In genomic region chr9:4530375-4530774, GRCh38 we compare ENCODE assay signal across 11 cellular contexts.
A peak's percentile ranks its signal among the peaks of the same experiment; 100 is the strongest.
DNase-seq lines count a peak whose midpoint lies in the region; ATAC-seq lines count a peak whose summit lies in the region.
"Had no signal": no experiment of that assay in that cellular context is flagged by ENCODE, and none has a peak within 500 bp of the region (broad histone marks: within the 10 kb centered on the region; RNA-seq: fewer than 3 reads in every experiment).

No MANE protein-coding gene starts in this region.

- peak; percentile 81 for ATAC-seq in GM18858 (IDR thresholded peaks at IDR 0.05; ENCODE audit: unreplicated experiment)
- ATAC-seq in HG03378 (IDR thresholded peaks at IDR 0.05; ENCODE audit: unreplicated experiment), result peak; percentile 95
- no peak for ATAC-seq in HG03097 (IDR thresholded peaks at IDR 0.05; ENCODE audit: low FRiP score, unreplicated experiment)
- no peak for ATAC-seq in GM21576 (IDR thresholded peaks at IDR 0.05; ENCODE audit: unreplicated experiment)
- ATAC-seq in HG03025 (IDR thresholded peaks at IDR 0.05; ENCODE audit: low FRiP score, unreplicated experiment), result no peak

- DNase-seq in AG20443 (ENCODE audit: low spot score) (peak; percentile 24), dedifferentiated amniotic fluid mesenchymal stem cell (ENCODE audit: extremely low spot score) (no peak)
- peak; percentile 30 for DNase-seq in central memory CD4-positive, alpha-beta T cell
- DNase-seq: DND-41; SHP77; stimulated activated naive CD4-positive, alpha-beta T cell treated with Interleukin-2 at 50 U/mL for 16 hours had no signal

Comparison
In these comparisons a context has a peak if more than half of its experiments do, and no peak if none do; other contexts are left out.
1. ATAC-seq: peak in GM18858 (single experiment) and HG03378 (single experiment); none in HG03097 (single experiment), GM21576 (single experiment) and HG03025 (single experiment).